ENCODE assay signal across 9 cellular contexts in the genomic region with DNA sequence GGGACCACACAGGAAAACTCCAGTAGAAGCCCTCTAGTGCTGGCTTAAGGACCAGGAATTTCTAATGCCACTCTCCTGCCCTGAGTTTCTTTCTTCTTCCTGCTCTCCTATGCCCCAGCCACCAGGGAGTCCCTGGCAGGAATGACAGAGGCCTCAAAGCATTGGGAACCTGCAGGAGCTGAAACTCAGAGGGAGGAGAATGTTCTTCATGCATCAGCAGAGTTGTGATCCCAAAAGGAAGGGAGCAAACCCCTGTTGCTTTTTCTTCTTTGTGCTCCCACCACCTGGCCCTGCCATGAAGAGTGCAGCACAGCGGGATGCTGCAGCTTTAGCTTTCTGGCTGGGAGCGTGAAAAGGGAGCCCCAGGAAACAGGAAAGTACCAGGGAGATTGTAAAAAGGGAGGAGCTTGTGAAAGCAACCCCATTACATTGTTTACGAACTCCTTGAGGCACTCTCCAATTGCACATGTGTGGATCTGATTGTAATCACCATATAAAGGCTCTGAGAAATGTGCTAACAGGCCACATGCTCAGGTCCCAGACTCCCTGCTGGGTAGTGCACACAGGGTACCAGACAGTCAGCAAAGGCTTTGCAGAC. TPM values are rescaled to one million over a fixed set of nuclear protein-coding genes. Genes with fewer than 3 reads are reported as not detected.
DNase-seq lines count a peak whose midpoint lies in the region; ATAC-seq and TF ChIP-seq lines count a peak whose summit lies in the region.
"Had no signal": no experiment of that assay in that cellular context is flagged by ENCODE, and none has a peak within 500 bp of the region (broad histone marks: within the 10 kb centered on the region; RNA-seq: fewer than 3 reads in every experiment).

No MANE protein-coding gene starts in this region.

- ATAC-seq in HG03139 (IDR thresholded peaks at IDR 0.05; ENCODE audit: unreplicated experiment): no peak
- ATAC-seq in GM21447 (IDR thresholded peaks at IDR 0.05; ENCODE audit: unreplicated experiment): no peak
- ATAC-seq: activated T-cell treated with anti-CD3 and anti-CD28 coated beads, Interleukin-2, amount 50 U/mL, for 72 hours had no signal

- H3K27me3 ChIP-seq in SK-N-SH (ENCODE audit: insufficient read depth): no peaks in the 10 kb centered on the region

- H4K20me1 ChIP-seq in SK-N-SH (ENCODE audit: insufficient read depth): no peaks in the 10 kb centered on the region

- H3K79me2 ChIP-seq in SK-N-SH (ENCODE audit: insufficient read depth): no peaks in the 10 kb centered on the region

- no peak overlapping the region for H3K9ac ChIP-seq in SK-N-SH

- no peaks in the 10 kb centered on the region for H3K9me3 ChIP-seq in SK-N-SH

- DNase-seq in DMS153 (lab: John Stamatoyannopoulos, UW): peak; percentile 98
- DNase-seq in NCI-H1436 treated with DMSO at 0.1 percent for 48 hours (lab: John Stamatoyannopoulos, UW): peak; percentile 14
- DNase-seq in SK-N-SH: peak; percentile 48
- DNase-seq in kidney tubule cell (ENCODE audit: low spot score): peak; percentile 41
- no peak for DNase-seq in HuH-7 (ENCODE audit: low spot score)
- DNase-seq in AG20443 (ENCODE audit: low spot score): no peak
- DNase-seq: activated T-cell treated with anti-CD3 and anti-CD28 coated beads, Interleukin-2, amount 50 U/mL, for 72 hours had no signal

- POLR2A ChIA-PET in SK-N-SH (lab: Yijun Ruan, JAX): interaction anchor here (1.4 kb wide), 1 partner anchor 35 kb away, joined by 6 read pairs; a partner anchor contains a TSS

- no peak for TF ChIP-seq RAD21 in SK-N-SH (IDR thresholded peaks at IDR 0.05; ENCODE audit: low read length)

- H3K4me3 ChIP-seq in SK-N-SH (ENCODE audit: low read depth in 2 of 2, low read length in 1 of 2): no peak overlapping the region

- H3K36me3 ChIP-seq in SK-N-SH (replicated peaks in 1 of 2; ENCODE audit: control insufficient read depth in 1 of 2, insufficient read depth in 2 of 2, low read length in 1 of 2): no peaks in the 10 kb centered on the region

- no peaks in the 10 kb centered on the region for H3F3A ChIP-seq in SK-N-SH (replicated peaks; ENCODE audit: insufficient read depth)

- no peak overlapping the region for H2AFZ ChIP-seq in SK-N-SH (ENCODE audit: low read depth)

- TF ChIP-seq CTCF in SK-N-SH (IDR thresholded peaks at IDR 0.05): no peak

- WGBS in SK-N-SH (ENCODE audit: low lambda C conversion rate): 77% methylated on average over 3 of the region's 3 CpGs

- CTCF ChIA-PET in SK-N-SH (lab: Yijun Ruan, JAX): interaction anchor here (0.5 to 3.5 kb wide), 8 partner anchors 9 to 283 kb away, joined by 3 to 30 read pairs (median 8); a partner anchor contains a TSS

- no peaks in the 10 kb centered on the region for H3K9me2 ChIP-seq in SK-N-SH

- no peak overlapping the region for H3K4me2 ChIP-seq in SK-N-SH

- no peak for TF ChIP-seq EP300 in SK-N-SH (IDR thresholded peaks at IDR 0.05; ENCODE audit: borderline replicate concordance in 1 of 2, low read depth in 1 of 2, low read length in 1 of 2)

- peak overlapping the region in 1 of 2 experiments; percentile 81; a peak in 2 of 4 replicates for H3K27ac ChIP-seq in SK-N-SH (ENCODE audit: low read depth in 2 of 2, low read length in 1 of 2)

- H3K4me1 ChIP-seq in SK-N-SH (ENCODE audit: control insufficient read depth in 1 of 2, insufficient read depth in 2 of 2, low read depth in 1 of 2, low read length in 1 of 2): peaks cover 4 to 19% of the 10 kb centered on the region in 2 experiments; a peak in 3 of 4 replicates

TF ChIP-seq in SK-N-SH, 30 proteins besides CTCF, POLR2A, EP300 and RAD21:
- no peak for TF ChIP-seq EZH2phosphoT487 (IDR thresholded peaks at IDR 0.05; ENCODE audit: borderline replicate concordance, low read depth)
- TF ChIP-seq MXI1 (IDR thresholded peaks at IDR 0.05; ENCODE audit: low read depth, low read length): peak; percentile 85; the same call in 1 of the 2 replicates
- peak; percentile 36; the same call in 1 of the 2 replicates for TF ChIP-seq GATA2 (CRISPR knock-in tag; IDR thresholded peaks at IDR 0.05)
- TF ChIP-seq, protein P1, sequence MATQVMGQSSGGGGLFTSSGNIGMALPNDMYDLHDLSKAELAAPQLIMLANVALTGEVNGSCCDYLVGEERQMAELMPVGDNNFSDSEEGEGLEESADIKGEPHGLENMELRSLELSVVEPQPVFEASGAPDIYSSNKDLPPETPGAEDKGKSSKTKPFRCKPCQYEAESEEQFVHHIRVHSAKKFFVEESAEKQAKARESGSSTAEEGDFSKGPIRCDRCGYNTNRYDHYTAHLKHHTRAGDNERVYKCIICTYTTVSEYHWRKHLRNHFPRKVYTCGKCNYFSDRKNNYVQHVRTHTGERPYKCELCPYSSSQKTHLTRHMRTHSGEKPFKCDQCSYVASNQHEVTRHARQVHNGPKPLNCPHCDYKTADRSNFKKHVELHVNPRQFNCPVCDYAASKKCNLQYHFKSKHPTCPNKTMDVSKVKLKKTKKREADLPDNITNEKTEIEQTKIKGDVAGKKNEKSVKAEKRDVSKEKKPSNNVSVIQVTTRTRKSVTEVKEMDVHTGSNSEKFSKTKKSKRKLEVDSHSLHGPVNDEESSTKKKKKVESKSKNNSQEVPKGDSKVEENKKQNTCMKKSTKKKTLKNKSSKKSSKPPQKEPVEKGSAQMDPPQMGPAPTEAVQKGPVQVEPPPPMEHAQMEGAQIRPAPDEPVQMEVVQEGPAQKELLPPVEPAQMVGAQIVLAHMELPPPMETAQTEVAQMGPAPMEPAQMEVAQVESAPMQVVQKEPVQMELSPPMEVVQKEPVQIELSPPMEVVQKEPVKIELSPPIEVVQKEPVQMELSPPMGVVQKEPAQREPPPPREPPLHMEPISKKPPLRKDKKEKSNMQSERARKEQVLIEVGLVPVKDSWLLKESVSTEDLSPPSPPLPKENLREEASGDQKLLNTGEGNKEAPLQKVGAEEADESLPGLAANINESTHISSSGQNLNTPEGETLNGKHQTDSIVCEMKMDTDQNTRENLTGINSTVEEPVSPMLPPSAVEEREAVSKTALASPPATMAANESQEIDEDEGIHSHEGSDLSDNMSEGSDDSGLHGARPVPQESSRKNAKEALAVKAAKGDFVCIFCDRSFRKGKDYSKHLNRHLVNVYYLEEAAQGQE (IDR thresholded peaks at IDR 0.05; ENCODE audit: low read depth, low read length): no peak
TF ChIP-seq in SK-N-SH: peak in this region for 2.

RNA-seq across cellular contexts. Expression of a gene that starts 34.7 kb away (rescaled TPM):
- polyA plus RNA-seq in SK-N-SH (2012; rRNA removed): 362 and 453 TPM in 2 replicates
- polyA plus RNA-seq in SK-N-SH (2012; cell fraction: cytosol; rRNA removed): 418 and 470 TPM in 2 replicates
- 119 and 151 TPM in 2 replicates for polyA plus RNA-seq in SK-N-SH (2012; cell fraction: nucleus; rRNA removed)

RNA-seq across cellular contexts. Expression of a gene that starts 39.1 kb away (rescaled TPM):
- polyA plus RNA-seq in SK-N-SH (2012; rRNA removed): 30.6 and 45.9 TPM in 2 replicates
- polyA plus RNA-seq in SK-N-SH (2012; cell fraction: cytosol; rRNA removed): 47.4 and 48.2 TPM in 2 replicates
- 54.6 and 60.7 TPM in 2 replicates for polyA plus RNA-seq in SK-N-SH (2012; cell fraction: nucleus; rRNA removed)

Comparison
In these comparisons a context has a peak if more than half of its experiments do, and no peak if none do; other contexts are left out.
1. DNase-seq: peak in DMS153 (single experiment), NCI-H1436 treated with DMSO at 0.1 percent for 48 hours (single experiment), SK-N-SH (single experiment) and kidney tubule cell (single experiment); none in HuH-7 (single experiment) and AG20443 (single experiment).